ENCODE assay signal across 10 cellular contexts in genomic region chr20:52974155-52974554, GRCh38. TPM values are rescaled to one million over a fixed set of nuclear protein-coding genes. Genes with fewer than 3 reads are reported as not detected.
A peak's percentile ranks its signal among the peaks of the same experiment; 100 is the strongest.
DNase-seq lines count a peak whose midpoint lies in the region; ATAC-seq and TF ChIP-seq lines count a peak whose summit lies in the region.
"Had no signal": no experiment of that assay in that cellular context is flagged by ENCODE, and none has a peak within 500 bp of the region (broad histone marks: within the 10 kb centered on the region; RNA-seq: fewer than 3 reads in every experiment).

No MANE protein-coding gene starts in this region.

- no peaks in the 10 kb centered on the region for H3K79me1 ChIP-seq in neuronal stem cell (ENCODE audit: low read depth, low read length)

- H2BK12ac ChIP-seq in neuronal stem cell (ENCODE audit: low read length): no peak overlapping the region

- ATAC-seq in aorta (ENCODE audit: low FRiP score): no peak

- no peak overlapping the region for H4K8ac ChIP-seq in neuronal stem cell (ENCODE audit: low read depth, low read length)

- H3K27ac ChIP-seq in ACC112 (ENCODE audit: low read depth, low read length) (no peak overlapping the region), OCI-LY7 (ENCODE audit: low read depth, low read length, poor library complexity, severe bottlenecking) (no peak overlapping the region), breast epithelium (peak overlapping the region; percentile 91 to 96), neuronal stem cell (replicated peaks; ENCODE audit: low read length) (no peak overlapping the region), aorta (ENCODE audit: low read depth in 1 of 2, low read length in 2 of 2) (no peak overlapping the region)
- H3K27ac ChIP-seq: HL-60, neutrophil had no signal

- peak overlapping the region; percentile 76; the same call in 1 of the 2 replicates for H3K4me3 ChIP-seq in ACC112 (ENCODE audit: low read depth, low read length)
- no peak overlapping the region for H3K4me3 ChIP-seq in OCI-LY7 (ENCODE audit: low read depth, low read length, poor library complexity, severe bottlenecking)
- H3K4me3 ChIP-seq in breast epithelium: peak overlapping the region; percentile 66 to 78 (median 76)
- no peak overlapping the region for H3K4me3 ChIP-seq in neuronal stem cell (ENCODE audit: low read length in 2 of 2)
- H3K4me3 ChIP-seq in aorta (ENCODE audit: low read length in 2 of 2): no peak overlapping the region

- no peak overlapping the region for H2BK120ac ChIP-seq in neuronal stem cell (ENCODE audit: low read depth, low read length)

- POLR2A ChIA-PET in OCI-LY7 (lab: Charles Lee): interaction anchor here (0.6 to 1.1 kb wide), 4 partner anchors 20 to 899 kb away, joined by 3 to 6 read pairs (median 3); no protein-coding TSS in a partner anchor

- H3K27me3 ChIP-seq in ACC112 (ENCODE audit: insufficient read depth, low read length) (no peaks in the 10 kb centered on the region), breast epithelium (no peaks in the 10 kb centered on the region), neuronal stem cell (ENCODE audit: control insufficient read depth in 3 of 3, insufficient read depth in 3 of 3, low read depth in 1 of 3, low read length in 3 of 3) (peaks cover 0 to 12% (median 0%) of the 10 kb centered on the region in 3 experiments), aorta (ENCODE audit: control insufficient read depth in 1 of 2, insufficient read depth in 2 of 2, low read length in 1 of 2) (peaks cover 0 to 1% of the 10 kb centered on the region in 2 donors)

- no peaks in the 10 kb centered on the region for H4K20me1 ChIP-seq in OCI-LY7 (ENCODE audit: insufficient read depth, low read length)

- H3K14ac ChIP-seq in neuronal stem cell (ENCODE audit: low read length): no peak overlapping the region

- H2BK15ac ChIP-seq in neuronal stem cell (ENCODE audit: low read length): no peak overlapping the region

- H3K79me2 ChIP-seq in ACC112 (ENCODE audit: control insufficient read depth, insufficient read depth, low read length, unreplicated experiment) (no peaks in the 10 kb centered on the region), OCI-LY7 (ENCODE audit: insufficient read depth, low read depth, low read length) (no peaks in the 10 kb centered on the region)

- H4K91ac ChIP-seq in neuronal stem cell (ENCODE audit: low read depth, low read length, poor library complexity): no peak overlapping the region

- H3K4me1 ChIP-seq in ACC112 (ENCODE audit: control insufficient read depth, insufficient read depth, low read length, unreplicated experiment): no peaks in the 10 kb centered on the region
- peaks cover 9% of the 10 kb centered on the region for H3K4me1 ChIP-seq in OCI-LY7 (ENCODE audit: insufficient read depth, low read length, poor library complexity, severe bottlenecking)
- H3K4me1 ChIP-seq in breast epithelium: no peaks in the 10 kb centered on the region
- peaks cover 7 to 9% of the 10 kb centered on the region in 2 donors for H3K4me1 ChIP-seq in neuronal stem cell (ENCODE audit: control insufficient read depth in 2 of 2, insufficient read depth in 1 of 2, low read depth in 1 of 2, low read length in 2 of 2)
- H3K4me1 ChIP-seq in aorta (ENCODE audit: control insufficient read depth in 1 of 2, insufficient read depth in 2 of 2, low read length in 2 of 2): no peaks in the 10 kb centered on the region

- H3K36me3 ChIP-seq in ACC112 (ENCODE audit: insufficient read depth, low read length) (no peaks in the 10 kb centered on the region), OCI-LY7 (ENCODE audit: insufficient read depth, low read length) (no peaks in the 10 kb centered on the region), breast epithelium (no peaks in the 10 kb centered on the region), neuronal stem cell (replicated peaks in 1 of 2; ENCODE audit: control insufficient read depth in 2 of 2, insufficient read depth in 2 of 2, low read length in 2 of 2) (no peaks in the 10 kb centered on the region), aorta (ENCODE audit: control insufficient read depth in 1 of 2, insufficient read depth in 2 of 2, low read length in 1 of 2) (no peaks in the 10 kb centered on the region)
- H3K36me3 ChIP-seq: neutrophil had no signal

- H3K9ac ChIP-seq in neuronal stem cell (ENCODE audit: low read depth, low read length, poor library complexity): no peak overlapping the region

- H3K4ac ChIP-seq in neuronal stem cell (ENCODE audit: low read length): no peak overlapping the region

- H3K23ac ChIP-seq in neuronal stem cell (ENCODE audit: low read depth, low read length, poor library complexity): no peak overlapping the region

- no peaks in the 10 kb centered on the region for H3K9me3 ChIP-seq in OCI-LY7 (ENCODE audit: low read length)
- H3K9me3 ChIP-seq in breast epithelium: no peaks in the 10 kb centered on the region
- H3K9me3 ChIP-seq in neuronal stem cell (replicated peaks in 1 of 2; ENCODE audit: control insufficient read depth in 2 of 2, insufficient read depth in 1 of 2, low read depth in 1 of 2, low read length in 2 of 2): no peaks in the 10 kb centered on the region
- no peaks in the 10 kb centered on the region for H3K9me3 ChIP-seq in aorta (ENCODE audit: control insufficient read depth, low read length)
- H3K9me3 ChIP-seq: neutrophil had no signal

- TF ChIP-seq CTCF in OCI-LY7 (conservative IDR thresholded peaks at IDR 0.05; ENCODE audit: low read length) (no peak), breast epithelium (IDR thresholded peaks at IDR 0.05) (no peak)

- CTCF ChIA-PET in OCI-LY7 (lab: Charles Lee; ENCODE audit: unreplicated experiment): no interaction called here

- DNase-seq in OCI-LY7 (ENCODE audit: low spot score): no peak
- DNase-seq in breast epithelium (ENCODE audit: low spot score in 2 of 2): no peak
- no peak for DNase-seq in neuronal stem cell (ENCODE audit: low spot score)
- no peak for DNase-seq in DMS53 treated with DMSO at 0.1 percent for 48 hours (lab: John Stamatoyannopoulos, UW; ENCODE audit: unreplicated experiment)
- no peak for DNase-seq in NCI-H345 treated with DMSO at 0.1 percent for 48 hours (lab: John Stamatoyannopoulos, UW; ENCODE audit: unreplicated experiment)
- no peak for DNase-seq in aorta
- no peak for DNase-seq in SW 1271 (lab: John Stamatoyannopoulos, UW)

- H3K18ac ChIP-seq in neuronal stem cell (ENCODE audit: low read length): no peak overlapping the region

- TF ChIP-seq POLR2A in breast epithelium (IDR thresholded peaks at IDR 0.05): no peak

- H2AK5ac ChIP-seq in neuronal stem cell (ENCODE audit: low read depth, low read length): no peak overlapping the region

- H2BK5ac ChIP-seq in neuronal stem cell (ENCODE audit: low read length): no peak overlapping the region

- H2AFZ ChIP-seq in ACC112 (ENCODE audit: low read length, unreplicated experiment) (no peak overlapping the region), OCI-LY7 (ENCODE audit: low read length) (peak overlapping the region; percentile 32; the same call in 1 of the 2 replicates), neuronal stem cell (ENCODE audit: low read length) (no peak overlapping the region)

- intact Hi-C loops in OCI-LY7 (cut with micrococcal nuclease; ENCODE audit: unreplicated experiment) (no loop called here), breast epithelium (cut with DNase I; ENCODE audit: low total_unique reads) (no loop called here), aorta (cut with DNase I) (no loop called here)

- H3K9me2 ChIP-seq in OCI-LY7 (ENCODE audit: insufficient read depth, low read length): no peaks in the 10 kb centered on the region

- no CpG with 5 or more reads among the region's 5 CpGs for WGBS in neuronal stem cell (ENCODE audit: extremely low coverage in 2 of 2, insufficient read length in 2 of 2, insufficient replicate concordance in 1 of 2), 2 donors
- WGBS in aorta, 2 donors: 20 to 30% methylated on average over 5 of the region's 5 CpGs

- BruUV-seq in OCI-LY7 (replicated peaks; lab: Mats Ljungman, UMichigan): no TSS peak

- H3K4me2 ChIP-seq in OCI-LY7 (ENCODE audit: low read length) (0 out of 2 replicates have a peak overlapping the region, but pooled peaks have one; percentile 21), neuronal stem cell (ENCODE audit: insufficient read depth, low read length, poor library complexity, severe bottlenecking) (peak overlapping the region; percentile 19)

RNA-seq across cellular contexts. Expression of gene TSHZ2, which starts 2.0 kb away (rescaled TPM):
- total RNA-seq in OCI-LY7 (2014; rRNA removed; shearing (Covaris generic)): not detected in 2 replicates
- total RNA-seq in OCI-LY7 (2022) (not detected in 2 replicates), breast epithelium (100 to 1,000 TPM in 1 of 3 donors, 10 to 100 TPM in 2; 31.7 to 106 (median 59.6) TPM), aorta (10 to 100 TPM; 24.9 to 95.4 TPM)
- polyA plus RNA-seq in neuronal stem cell (2013, experiment 1 of 2): 10.3 TPM
- polyA plus RNA-seq in neuronal stem cell (2013, experiment 2 of 2): 10.9 TPM
- polyA plus RNA-seq in aorta: 1 to 10 TPM in 1 of 2 donors, under 1 TPM in 1; 0.08 to 1.6 TPM

Comparison
In these comparisons a context has a peak if more than half of its experiments do, and no peak if none do; other contexts are left out.
1. H3K27ac ChIP-seq: peak in breast epithelium (2 of 2); none in ACC112 (single experiment), OCI-LY7 (single experiment), neuronal stem cell (single experiment) and aorta (0 of 2).
2. H3K4me3 ChIP-seq: peak in ACC112 (single experiment) and breast epithelium (3 of 3); none in OCI-LY7 (single experiment), neuronal stem cell (0 of 2) and aorta (0 of 2).
3. RNA of gene TSHZ2, which starts 2.0 kb away (total RNA-seq): 24.9 to 95.4 TPM in aorta and 31.7 to 106 TPM in breast epithelium; not detected in OCI-LY7; every median in the first group is over 10 times any median in the second.